Comparison of ENCODE assay signal across 10 cellular contexts in the genomic region with DNA sequence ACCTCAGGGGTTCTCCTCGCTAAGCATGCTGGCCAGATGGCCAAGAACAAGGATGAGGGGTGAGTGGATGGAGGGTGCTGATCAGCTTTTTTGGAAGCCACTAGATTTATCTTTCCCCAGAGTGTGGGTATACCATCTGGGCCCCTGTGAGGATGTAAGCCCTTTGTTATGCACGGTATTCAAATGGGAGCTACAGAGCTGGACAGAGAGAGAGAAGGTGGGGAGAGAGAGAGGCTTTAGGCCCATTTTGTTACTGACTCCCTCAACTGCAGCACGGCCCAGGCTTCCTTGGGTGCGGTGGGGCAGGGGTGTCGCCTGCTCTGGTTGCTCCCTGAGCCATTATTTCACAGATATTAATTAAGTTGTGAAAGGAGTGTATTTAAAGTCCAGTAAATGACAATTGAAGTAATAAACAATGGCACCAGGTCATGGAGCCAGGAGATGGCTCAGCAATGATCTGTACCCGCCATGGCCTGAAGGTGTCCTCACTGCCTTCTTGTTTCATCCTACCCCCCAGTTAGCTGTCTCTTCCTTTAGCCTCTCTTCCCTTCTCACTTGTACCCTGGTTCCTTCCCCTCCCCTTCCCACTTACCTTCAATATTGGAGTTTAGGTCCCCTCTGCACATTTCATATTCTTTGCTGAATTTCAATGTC.
DNase-seq lines count a peak whose midpoint lies in the region; ATAC-seq and TF ChIP-seq lines count a peak whose summit lies in the region.
"Had no signal": no experiment of that assay in that cellular context is flagged by ENCODE, and none has a peak within 500 bp of the region (broad histone marks: within the 10 kb centered on the region; RNA-seq: fewer than 3 reads in every experiment).

No MANE protein-coding gene starts in this region.

- no peaks in the 10 kb centered on the region for H3K9me3 ChIP-seq in osteoblast (ENCODE audit: low read depth, low read length)

- in situ Hi-C loops in GM13976 (cut with MboI; ENCODE audit: low sequenced_read_pairs, unreplicated experiment), result no loop called here

- H4K20me1 ChIP-seq in osteoblast (ENCODE audit: insufficient read depth, low read length), result no peaks in the 10 kb centered on the region

- no peak overlapping the region for H3K4me2 ChIP-seq in osteoblast (ENCODE audit: insufficient read depth, low read length)

- H3K27ac ChIP-seq in foreskin keratinocyte, result no peak overlapping the region
- H3K27ac ChIP-seq in dorsolateral prefrontal cortex, result no peak overlapping the region
- H3K27ac ChIP-seq in osteoblast (ENCODE audit: low read depth, low read length), result no peak overlapping the region

- no peaks in the 10 kb centered on the region for H3K4me1 ChIP-seq in foreskin keratinocyte
- no peaks in the 10 kb centered on the region for H3K4me1 ChIP-seq in osteoblast (ENCODE audit: insufficient read depth, low read length)

- H3K36me3 ChIP-seq in osteoblast (ENCODE audit: insufficient read depth, low read length), result no peaks in the 10 kb centered on the region

- ATAC-seq in foreskin keratinocyte, result no peak
- no peak for ATAC-seq in HG02970 (IDR thresholded peaks at IDR 0.05; ENCODE audit: low FRiP score, unreplicated experiment)
- ATAC-seq: activated CD8-positive, alpha-beta T cell treated with anti-CD3 and anti-CD28 coated beads, Interleukin-2, amount 10 ng/mL, durations not matched to agents 7 days and 5 days had no signal

- TF ChIP-seq CTCF in GM13976 (IDR thresholded peaks at IDR 0.05; ENCODE audit: borderline replicate concordance, control extremely low read depth, extremely low read depth, insufficient read depth, missing control alignments) (peak; percentile 26), foreskin keratinocyte (conservative IDR thresholded peaks at IDR 0.05) (peak; percentile 29), dorsolateral prefrontal cortex (IDR thresholded peaks at IDR 0.05 in 54 of 56, conservative IDR thresholded peaks at IDR 0.05 in 2 of 56; ENCODE audit: low read depth in 1 of 56, partially characterized antibody in 56 of 56) (peak in 14 of 56 donors; percentile 8 to 37 (median 21)), osteoblast (IDR thresholded peaks at IDR 0.05; ENCODE audit: extremely low read depth, low read depth, low read length) (no peak)

- H3K27me3 ChIP-seq in foreskin keratinocyte (peaks cover 2% of the 10 kb centered on the region), dorsolateral prefrontal cortex (no peaks in the 10 kb centered on the region), osteoblast (ENCODE audit: insufficient read depth, low read length) (no peaks in the 10 kb centered on the region)

- intact Hi-C loops in dorsolateral prefrontal cortex (cut with DNase I), result loop anchor here in 1 of 2 donors (5.0 kb wide), 1 partner anchor 109 kb away; no protein-coding TSS in a partner anchor

- H3K4me3 ChIP-seq in dorsolateral prefrontal cortex (no peak overlapping the region), osteoblast (ENCODE audit: insufficient read depth, low read length) (no peak overlapping the region)

- H2AFZ ChIP-seq in osteoblast (ENCODE audit: low read length), result no peak overlapping the region

- H3K79me2 ChIP-seq in osteoblast (ENCODE audit: insufficient read depth, low read length), result no peaks in the 10 kb centered on the region

- DNase-seq in DMS 273 treated with DMSO at 0.1 percent for 48 hours (lab: John Stamatoyannopoulos, UW) (peak; percentile 44), GM13976 (ENCODE audit: low spot score) (peak; percentile 12), NCI-H446 treated with DMSO at 0.1 percent for 48 hours (lab: John Stamatoyannopoulos, UW) (peak; percentile 76), foreskin keratinocyte (no peak), dorsolateral prefrontal cortex (no peak), osteoblast (ENCODE audit: insufficient read length, low spot score, missing footprints) (no peak)
- no peak for DNase-seq in activated CD4-positive, alpha-beta T cell treated with anti-CD3 and anti-CD28 coated beads for 4 hours
- DNase-seq: activated CD8-positive, alpha-beta T cell treated with anti-CD3 and anti-CD28 coated beads, Interleukin-2, amount 10 ng/mL, durations not matched to agents 7 days and 5 days; caudate nucleus had no signal

Comparison
In these comparisons a context has a peak if more than half of its experiments do, and no peak if none do; other contexts are left out.
1. DNase-seq: peak in DMS 273 treated with DMSO at 0.1 percent for 48 hours (single experiment), GM13976 (single experiment) and NCI-H446 treated with DMSO at 0.1 percent for 48 hours (single experiment); none in foreskin keratinocyte (0 of 2), dorsolateral prefrontal cortex (0 of 10), activated CD4-positive, alpha-beta T cell treated with anti-CD3 and anti-CD28 coated beads for 4 hours (0 of 2) and osteoblast (single experiment).